Comparison of ENCODE assay signal across 12 cellular contexts in genomic region chr10:69818676-69819239, GRCh38. TPM values are rescaled to one million over a fixed set of nuclear protein-coding genes. Genes with fewer than 3 reads are reported as not detected.
"Had no signal": no experiment of that assay in that cellular context is flagged by ENCODE, and none has a peak within 500 bp of the region (broad histone marks: within the 10 kb centered on the region; RNA-seq: fewer than 3 reads in every experiment).

No MANE protein-coding gene starts in this region.

- H3K27me3 ChIP-seq: colonic mucosa, testis, vagina had no signal

- H3K36me3 ChIP-seq: colonic mucosa, vagina had no signal

- DNase-seq: activated CD4-positive, alpha-beta T cell treated with anti-CD3 and anti-CD28 coated beads for 4 hours; activated naive CD4-positive, alpha-beta T cell treated with Interleukin-2 at 50 U/mL for 16 hours; caudate nucleus; colonic mucosa; effector CD8-positive, alpha-beta T cell; left colon; stimulated activated CD4-positive, alpha-beta T cell treated with anti-CD3 and anti-CD28 coated beads, Interleukin-4, amount 100 ng/mL, for 4 hours; stimulated activated naive CD8-positive, alpha-beta T cell treated with anti-CD3 and anti-CD28 coated beads, Interleukin-15, amount 100 ng/mL, for 72 hours; testis; WERI-Rb-1 had no signal

- H3K4me3 ChIP-seq: colonic mucosa, testis, vagina had no signal

- H3K4me1 ChIP-seq: colonic mucosa, testis, vagina had no signal

- H3K9me3 ChIP-seq: colonic mucosa, testis, vagina had no signal

- H3K27ac Mint-ChIP-seq: nephron; stimulated activated naive CD8-positive, alpha-beta T cell treated with anti-CD3 and anti-CD28 coated beads, Interleukin-15, amount 100 ng/mL, for 72 hours had no signal

- H3K27ac ChIP-seq: colonic mucosa, testis, vagina, WERI-Rb-1 had no signal

- H3K9me3 Mint-ChIP-seq: nephron had no signal

- H3K4me3 Mint-ChIP-seq: nephron; stimulated activated naive CD8-positive, alpha-beta T cell treated with anti-CD3 and anti-CD28 coated beads, Interleukin-15, amount 100 ng/mL, for 72 hours had no signal

RNA-seq across cellular contexts. Expression of gene COL13A1, which starts 17.1 kb away (rescaled TPM):
- total RNA-seq: vagina had no signal
